ENCODE assay signal across 1 cellular context in the genomic region with DNA sequence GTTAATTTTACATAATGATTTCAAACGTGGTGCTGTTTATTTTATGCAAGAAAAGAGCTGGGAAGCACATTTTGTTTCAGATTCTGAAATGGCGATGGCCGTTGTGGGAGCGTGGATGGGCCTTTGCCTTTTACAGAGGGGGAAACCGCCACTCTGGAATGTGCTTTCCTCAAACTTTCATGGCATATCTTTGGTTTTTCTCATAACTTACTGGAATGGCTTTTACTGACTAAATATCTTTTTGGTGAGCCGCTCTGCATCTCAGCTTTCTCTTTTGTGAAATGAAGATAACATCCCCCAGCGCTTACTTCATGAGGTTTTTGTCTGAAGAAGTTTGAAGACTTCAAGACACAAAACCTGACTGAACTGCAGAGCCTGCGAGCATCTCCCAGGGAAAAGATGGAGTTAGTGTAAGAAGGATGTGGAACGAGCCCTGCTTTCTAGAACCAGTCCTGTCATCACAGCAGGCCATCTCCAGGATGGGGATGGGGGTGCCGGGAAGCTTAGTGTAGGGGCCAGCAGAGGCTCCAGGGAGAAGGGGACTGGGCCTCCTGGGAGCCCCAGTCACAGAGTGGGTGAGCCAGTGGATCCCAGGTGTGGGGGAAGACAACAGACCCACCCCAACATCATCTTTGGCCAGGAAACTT.
TF ChIP-seq lines count a peak whose summit lies in the region.

No MANE protein-coding gene starts in this region.

TF ChIP-seq in A549, 52 proteins besides CTCF, POLR2A, EP300 and RAD21:
- TF ChIP-seq GATA3 (IDR thresholded peaks at IDR 0.05; ENCODE audit: borderline replicate concordance) (no peak), EHF (CRISPR knock-in tag; IDR thresholded peaks at IDR 0.05) (no peak), REST (IDR thresholded peaks at IDR 0.05) (no peak), MYC (IDR thresholded peaks at IDR 0.05; ENCODE audit: borderline replicate concordance, low read length) (no peak), FOSB (CRISPR knock-in tag; IDR thresholded peaks at IDR 0.05) (no peak), HDAC2 (IDR thresholded peaks at IDR 0.05) (no peak), KDM5A (IDR thresholded peaks at IDR 0.05) (no peak), BCL3 (IDR thresholded peaks at IDR 0.05) (no peak), ZC3H11A (IDR thresholded peaks at IDR 0.05) (no peak), NR3C1 (IDR thresholded peaks at IDR 0.05) (no peak), CHD2 (IDR thresholded peaks at IDR 0.05; ENCODE audit: low read length, partially characterized antibody) (no peak)
- TF ChIP-seq, protein P1, sequence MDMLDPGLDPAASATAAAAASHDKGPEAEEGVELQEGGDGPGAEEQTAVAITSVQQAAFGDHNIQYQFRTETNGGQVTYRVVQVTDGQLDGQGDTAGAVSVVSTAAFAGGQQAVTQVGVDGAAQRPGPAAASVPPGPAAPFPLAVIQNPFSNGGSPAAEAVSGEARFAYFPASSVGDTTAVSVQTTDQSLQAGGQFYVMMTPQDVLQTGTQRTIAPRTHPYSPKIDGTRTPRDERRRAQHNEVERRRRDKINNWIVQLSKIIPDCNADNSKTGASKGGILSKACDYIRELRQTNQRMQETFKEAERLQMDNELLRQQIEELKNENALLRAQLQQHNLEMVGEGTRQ (IDR thresholded peaks at IDR 0.05), result no peak
TF ChIP-seq in A549: peak in this region for 0.
